8 cellular contexts compared by ENCODE assay signal in the genomic region with DNA sequence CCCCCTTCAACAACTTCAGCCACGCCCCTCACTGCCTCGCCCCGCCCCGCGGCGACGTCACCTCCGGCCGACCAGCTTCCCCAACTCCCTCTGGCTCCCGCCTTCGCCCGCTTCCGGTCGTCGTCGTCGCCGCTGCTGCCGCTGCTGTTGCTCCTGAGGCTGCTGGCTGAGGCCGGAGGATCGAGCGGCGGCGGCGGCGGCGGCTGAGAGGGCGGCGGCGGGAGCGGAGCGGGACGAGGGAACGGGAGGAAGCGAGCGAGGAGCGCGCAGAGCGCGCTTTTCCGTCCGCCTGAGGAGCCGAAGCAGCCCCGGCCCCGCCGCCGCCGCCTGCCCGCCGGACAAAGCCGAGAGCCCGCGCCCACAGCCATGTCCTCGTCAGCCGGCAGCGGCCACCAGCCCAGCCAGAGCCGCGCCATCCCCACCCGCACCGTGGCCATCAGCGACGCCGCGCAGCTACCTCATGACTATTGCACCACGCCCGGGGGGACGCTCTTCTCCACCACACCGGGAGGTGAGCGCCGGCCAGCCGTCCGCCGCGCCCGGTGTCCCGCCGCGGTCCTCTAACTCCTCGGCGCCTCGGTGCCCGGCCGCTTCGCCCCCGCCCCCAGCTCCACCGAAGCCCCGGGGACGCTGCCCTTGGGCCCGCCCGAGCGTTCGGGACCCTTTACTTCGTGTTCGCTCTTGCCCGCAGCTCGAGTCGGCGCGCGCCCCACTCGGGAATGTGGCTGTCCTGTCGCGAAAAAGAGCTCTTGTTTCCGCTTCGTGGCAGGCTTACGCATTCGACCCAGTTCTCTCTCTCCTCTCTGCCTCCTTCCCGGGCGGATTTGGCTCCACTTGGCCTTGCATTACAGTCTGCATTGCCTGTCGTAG. TPM values are rescaled to one million over a fixed set of nuclear protein-coding genes. Genes with fewer than 3 reads are reported as not detected.
DNase-seq lines count a peak whose midpoint lies in the region; TF ChIP-seq lines count a peak whose summit lies in the region.

A gene with protein sequence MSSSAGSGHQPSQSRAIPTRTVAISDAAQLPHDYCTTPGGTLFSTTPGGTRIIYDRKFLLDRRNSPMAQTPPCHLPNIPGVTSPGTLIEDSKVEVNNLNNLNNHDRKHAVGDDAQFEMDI (plus strand): TSS at position 110 of the 870 bp plus-strand sequence. CDS start 257 bp downstream, at position 367.

- peaks cover 2% of the 10 kb centered on the region for H3K9me3 Mint-ChIP-seq in nephron
- no peaks in the 10 kb centered on the region for H3K9me3 Mint-ChIP-seq in stimulated activated naive CD8-positive, alpha-beta T cell treated with anti-CD3 and anti-CD28 coated beads, Interleukin-15, Interleukin-2, amounts not matched to agents 100 ng/mL and 50 ng/mL, for 24 hours

- H3K27me3 ChIP-seq in H7 (ENCODE audit: control insufficient read depth, insufficient read depth, low read length), result no peaks in the 10 kb centered on the region
- no peaks in the 10 kb centered on the region for H3K27me3 ChIP-seq in MG63

- H3K36me3 ChIP-seq in H7 (replicated peaks; ENCODE audit: control insufficient read depth, insufficient read depth, low read length) (no peaks in the 10 kb centered on the region; the same call in 1 of the 2 replicates), MG63 (peaks cover 4% of the 10 kb centered on the region; the same call in 1 of the 2 replicates)

- H3K27me3 Mint-ChIP-seq in nephron (ENCODE audit: low read depth), result no peaks in the 10 kb centered on the region
- no peaks in the 10 kb centered on the region for H3K27me3 Mint-ChIP-seq in stimulated activated naive CD8-positive, alpha-beta T cell treated with anti-CD3 and anti-CD28 coated beads, Interleukin-15, Interleukin-2, amounts not matched to agents 100 ng/mL and 50 ng/mL, for 24 hours

- peak within 1 kb of the TSS; percentile 99 to 100 (median 99) for H3K4me3 Mint-ChIP-seq in nephron
- peak within 1 kb of the TSS; percentile 96 for H3K4me3 Mint-ChIP-seq in stimulated activated naive CD8-positive, alpha-beta T cell treated with anti-CD3 and anti-CD28 coated beads, Interleukin-15, Interleukin-2, amounts not matched to agents 100 ng/mL and 50 ng/mL, for 24 hours

- H3K27ac Mint-ChIP-seq in nephron, result peak within 1 kb of the TSS; percentile 88 to 96 (median 96)
- H3K27ac Mint-ChIP-seq in stimulated activated naive CD8-positive, alpha-beta T cell treated with anti-CD3 and anti-CD28 coated beads, Interleukin-15, Interleukin-2, amounts not matched to agents 100 ng/mL and 50 ng/mL, for 24 hours, result peak within 1 kb of the TSS; percentile 82

- peak within 1 kb of the TSS; percentile 96 for H3K4me3 ChIP-seq in H7 (ENCODE audit: insufficient read depth, low read depth, low read length)
- H3K4me3 ChIP-seq in MG63, result peak within 1 kb of the TSS; percentile 72
- peak within 1 kb of the TSS; percentile 91 for H3K4me3 ChIP-seq in fibroblast of the aortic adventitia (ENCODE audit: low read depth, low read length)

- DNase-seq in ELF-1 (ENCODE audit: low read depth, low spot score), result peak; percentile 96
- peak; percentile 98 for DNase-seq in H7
- DNase-seq in MG63, result peak; percentile 95
- DNase-seq in SHP77 treated with DMSO at 0.1 percent for 48 hours (lab: John Stamatoyannopoulos, UW), result peak; percentile 35
- peak; percentile 100 for DNase-seq in activated effector memory CD4-positive, alpha-beta T cell treated with anti-CD3 and anti-CD28 coated beads, Interleukin-2, amount 50 U/mL, for 16 hours
- DNase-seq in fibroblast of the aortic adventitia (ENCODE audit: low read depth), result peak; percentile 94

- peaks cover 38% of the 10 kb centered on the region for H3K4me1 Mint-ChIP-seq in nephron
- H3K4me1 Mint-ChIP-seq in stimulated activated naive CD8-positive, alpha-beta T cell treated with anti-CD3 and anti-CD28 coated beads, Interleukin-15, Interleukin-2, amounts not matched to agents 100 ng/mL and 50 ng/mL, for 24 hours (ENCODE audit: low read depth), result peaks cover 37% of the 10 kb centered on the region

- no peaks in the 10 kb centered on the region for H3K9me3 ChIP-seq in MG63

- H3K36me3 Mint-ChIP-seq in nephron (ENCODE audit: low read depth), result peaks cover 32% of the 10 kb centered on the region
- peaks cover 15% of the 10 kb centered on the region for H3K36me3 Mint-ChIP-seq in stimulated activated naive CD8-positive, alpha-beta T cell treated with anti-CD3 and anti-CD28 coated beads, Interleukin-15, Interleukin-2, amounts not matched to agents 100 ng/mL and 50 ng/mL, for 24 hours (ENCODE audit: low read depth)

- TF ChIP-seq CTCF in fibroblast of the aortic adventitia (IDR thresholded peaks at IDR 0.05; ENCODE audit: insufficient read depth, low read length), result no peak
- no peak for TF ChIP-seq CTCF in nephron (IDR thresholded peaks at IDR 0.05; ENCODE audit: unreplicated experiment in 3 of 3)

RNA-seq across cellular contexts. Expression of the gene that starts here (rescaled TPM):
- 68.6 and 78.0 TPM in 2 replicates for total RNA-seq in H7 (2014; rRNA removed; shearing (Covaris generic))
- 5.1 and 6.1 TPM in 2 replicates for total RNA-seq in MG63 (2014; rRNA removed; shearing (Covaris generic); ENCODE audit: low replicate concordance)
- 54.2 and 60.2 TPM in 2 replicates for total RNA-seq in fibroblast of the aortic adventitia (ENCODE audit: low replicate concordance)

Comparison
In these comparisons a context has a peak if more than half of its experiments do, and no peak if none do; other contexts are left out.
1. Peak in every context shown above with its lines: DNase-seq and H3K4me3 ChIP-seq.
2. DNase-seq: peak in every context shown above with its lines; median percentile 100 in activated effector memory CD4-positive, alpha-beta T cell treated with anti-CD3 and anti-CD28 coated beads, Interleukin-2, amount 50 U/mL, for 16 hours; 98 in H7; 96 in ELF-1; 95 in MG63; 94 in fibroblast of the aortic adventitia; 35 in SHP77 treated with DMSO at 0.1 percent for 48 hours.